Comparison of ENCODE assay signal across 24 cellular contexts in the genomic region with DNA sequence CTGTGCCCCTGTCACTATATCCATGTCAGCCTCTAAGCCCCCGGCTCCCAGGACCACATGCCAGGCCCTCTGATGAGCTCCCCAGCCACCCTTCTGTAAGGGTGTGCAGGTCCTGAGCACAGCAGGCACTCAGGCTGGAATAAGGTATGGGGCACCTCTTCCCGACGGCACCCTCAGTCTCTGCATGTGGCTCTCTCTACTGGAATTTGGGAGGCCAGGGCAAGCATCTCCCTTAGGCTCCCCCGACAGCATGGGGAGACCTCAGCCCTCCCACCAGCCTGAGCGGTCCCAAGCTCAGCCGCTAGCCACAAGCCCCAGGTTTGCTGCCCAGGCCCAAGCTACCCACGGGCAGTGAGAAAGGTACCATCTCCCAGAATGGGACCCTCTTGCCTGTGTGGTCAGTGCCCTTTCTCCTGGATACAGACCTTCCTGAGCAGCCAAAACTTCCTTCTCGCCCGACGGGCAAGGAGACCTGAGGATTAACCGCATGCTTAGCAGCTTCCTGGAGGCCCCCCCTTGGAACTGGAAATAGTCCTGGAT. TPM values are rescaled to one million over a fixed set of nuclear protein-coding genes. Genes with fewer than 3 reads are reported as not detected.
DNase-seq lines count a peak whose midpoint lies in the region; ATAC-seq and TF ChIP-seq lines count a peak whose summit lies in the region.
"Had no signal": no experiment of that assay in that cellular context is flagged by ENCODE, and none has a peak within 500 bp of the region (broad histone marks: within the 10 kb centered on the region; RNA-seq: fewer than 3 reads in every experiment).

No MANE protein-coding gene starts in this region.

- H2BK5ac ChIP-seq in neuronal stem cell (ENCODE audit: low read length) = peak overlapping the region; percentile 26

- H3K18ac ChIP-seq in neuronal stem cell (ENCODE audit: low read length) = peak overlapping the region; percentile 36

- no CpG with 5 or more reads among the region's 11 CpGs for whole genome bisulfite sequencing in neuronal stem cell (ENCODE audit: extremely low coverage in 2 of 2, insufficient read length in 2 of 2, insufficient replicate concordance in 1 of 2), 2 donors

- no peak overlapping the region for H3K9ac ChIP-seq in neuronal stem cell (ENCODE audit: low read depth, low read length, poor library complexity)
- H3K9ac ChIP-seq: BLaER1 had no signal

- no peak overlapping the region for H3K4ac ChIP-seq in neuronal stem cell (ENCODE audit: low read length)

- DNase-seq in chondrocyte (ENCODE audit: low spot score) (peak; percentile 77), neuronal stem cell (ENCODE audit: low spot score) (no peak), upper lobe of right lung (no peak), NCI-H146 treated with DMSO at 0.1 percent for 48 hours (lab: John Stamatoyannopoulos, UW; ENCODE audit: unreplicated experiment) (no peak), cardiac septum (ENCODE audit: low spot score) (no peak), GM19240 (ENCODE audit: insufficient read length, low spot score) (no peak)
- DNase-seq: BE2C; C1 segment of cervical spinal cord; CD4-positive, alpha-beta memory T cell; CD4-positive, CD25-positive, alpha-beta regulatory T cell; CD8-positive, alpha-beta memory T cell; COR-L47; DMS 273 treated with DMSO at 0.1 percent for 48 hours; DMS153; DMS53; DMS79; DND-41; EL; GDM1 had no signal

- H3K4me1 Mint-ChIP-seq in chondrocyte (ENCODE audit: low read depth) = no peaks in the 10 kb centered on the region
- H3K4me1 Mint-ChIP-seq: CD14-positive monocyte; CD4-positive, alpha-beta memory T cell; CD4-positive, CD25-positive, alpha-beta regulatory T cell; CD8-positive, alpha-beta memory T cell had no signal

- H3K23ac ChIP-seq in neuronal stem cell (ENCODE audit: low read depth, low read length, poor library complexity) = no peak overlapping the region

- H2BK12ac ChIP-seq in neuronal stem cell (ENCODE audit: low read length) = no peak overlapping the region

- no peaks in the 10 kb centered on the region for H3K36me3 Mint-ChIP-seq in chondrocyte (ENCODE audit: low read depth)
- H3K36me3 Mint-ChIP-seq: CD14-positive monocyte; CD4-positive, alpha-beta memory T cell; CD4-positive, CD25-positive, alpha-beta regulatory T cell; CD8-positive, alpha-beta memory T cell had no signal

- H3K27me3 ChIP-seq in neuronal stem cell (ENCODE audit: control insufficient read depth in 3 of 3, insufficient read depth in 3 of 3, low read depth in 1 of 3, low read length in 3 of 3) (peaks cover 0 to 32% (median 1%) of the 10 kb centered on the region in 3 experiments), upper lobe of right lung (peaks cover 19% of the 10 kb centered on the region)
- H3K27me3 ChIP-seq: BLaER1 had no signal

- H2BK120ac ChIP-seq in neuronal stem cell (ENCODE audit: low read depth, low read length) = no peak overlapping the region

- H3K9me3 ChIP-seq in neuronal stem cell (replicated peaks in 1 of 2; ENCODE audit: control insufficient read depth in 2 of 2, insufficient read depth in 1 of 2, low read depth in 1 of 2, low read length in 2 of 2) (no peaks in the 10 kb centered on the region), upper lobe of right lung (no peaks in the 10 kb centered on the region)
- H3K9me3 ChIP-seq: A549, BE2C, BLaER1 had no signal

- no peak overlapping the region for H2BK15ac ChIP-seq in neuronal stem cell (ENCODE audit: low read length)

- ATAC-seq in upper lobe of right lung = peak; percentile 7
- ATAC-seq: A549, GM12878 had no signal

- TF ChIP-seq CTCF in chondrocyte (IDR thresholded peaks at IDR 0.05) = no peak
- no peak for TF ChIP-seq CTCF in upper lobe of right lung (IDR thresholded peaks at IDR 0.05)

- no peak overlapping the region for H3K4me3 Mint-ChIP-seq in chondrocyte (ENCODE audit: unreplicated experiment)
- H3K4me3 Mint-ChIP-seq: CD14-positive monocyte; CD4-positive, alpha-beta memory T cell; CD4-positive, CD25-positive, alpha-beta regulatory T cell had no signal

- no peak overlapping the region for H4K91ac ChIP-seq in neuronal stem cell (ENCODE audit: low read depth, low read length, poor library complexity)

- no peak overlapping the region for H3K27ac ChIP-seq in neuronal stem cell (replicated peaks; ENCODE audit: low read length)
- no peak overlapping the region for H3K27ac ChIP-seq in upper lobe of right lung
- H3K27ac ChIP-seq: 22Rv1, A549, BLaER1 had no signal

- H3K4me2 ChIP-seq in neuronal stem cell (ENCODE audit: insufficient read depth, low read length, poor library complexity, severe bottlenecking) = no peak overlapping the region
- H3K4me2 ChIP-seq: A549, BLaER1 had no signal

- H4K8ac ChIP-seq in neuronal stem cell (ENCODE audit: low read depth, low read length) = no peak overlapping the region

- H2AFZ ChIP-seq in neuronal stem cell (ENCODE audit: low read length) = no peak overlapping the region

- peaks cover 33% of the 10 kb centered on the region for H3K27me3 Mint-ChIP-seq in chondrocyte (ENCODE audit: low read depth)

- H3K79me1 ChIP-seq in neuronal stem cell (ENCODE audit: low read depth, low read length) = no peaks in the 10 kb centered on the region

- intact Hi-C loops in upper lobe of right lung (cut with DNase I) (no loop called here), cardiac septum (cut with DNase I) (no loop called here)

- no peak overlapping the region for H3K27ac Mint-ChIP-seq in chondrocyte (ENCODE audit: unreplicated experiment)
- H3K27ac Mint-ChIP-seq: CD14-positive monocyte; CD8-positive, alpha-beta memory T cell had no signal

- H3K14ac ChIP-seq in neuronal stem cell (ENCODE audit: low read length) = no peak overlapping the region

- H3K4me1 ChIP-seq in neuronal stem cell (ENCODE audit: control insufficient read depth in 2 of 2, insufficient read depth in 1 of 2, low read depth in 1 of 2, low read length in 2 of 2) = no peaks in the 10 kb centered on the region
- H3K4me1 ChIP-seq in upper lobe of right lung = no peaks in the 10 kb centered on the region
- H3K4me1 ChIP-seq: BE2C, BLaER1 had no signal

- H3K36me3 ChIP-seq in neuronal stem cell (replicated peaks in 1 of 2; ENCODE audit: control insufficient read depth in 2 of 2, insufficient read depth in 2 of 2, low read length in 2 of 2) = no peaks in the 10 kb centered on the region
- no peaks in the 10 kb centered on the region for H3K36me3 ChIP-seq in upper lobe of right lung
- H3K36me3 ChIP-seq: BE2C, BLaER1 had no signal

- H3K4me3 ChIP-seq in neuronal stem cell (ENCODE audit: low read length in 2 of 2) (peak overlapping the region in 1 of 2 donors; percentile 27), upper lobe of right lung (no peak overlapping the region)
- H3K4me3 ChIP-seq: A549, BLaER1, GM12878 had no signal

- H2AK5ac ChIP-seq in neuronal stem cell (ENCODE audit: low read depth, low read length) = peak overlapping the region; percentile 36

- no peaks in the 10 kb centered on the region for H3K9me3 Mint-ChIP-seq in chondrocyte (ENCODE audit: low read depth)
- H3K9me3 Mint-ChIP-seq: CD4-positive, alpha-beta memory T cell; CD4-positive, CD25-positive, alpha-beta regulatory T cell; CD8-positive, alpha-beta memory T cell had no signal

RNA-seq across cellular contexts. Expression of a gene that starts 22.5 kb away (rescaled TPM):
- total RNA-seq in chondrocyte = 43.7 to 46.9 TPM (median 46.4 TPM) in 3 replicates
- 20.8 TPM for polyA plus RNA-seq in neuronal stem cell (2013, experiment 1 of 2)
- polyA plus RNA-seq in neuronal stem cell (2013, experiment 2 of 2) = 20.7 TPM
- 22.1 TPM for total RNA-seq in upper lobe of right lung
- total RNA-seq in cardiac septum = 38.0 TPM
